25 cellular contexts compared by ENCODE assay signal in genomic region chr5:12586406-12586805, GRCh38.
DNase-seq lines count a peak whose midpoint lies in the region; ATAC-seq, FAIRE-seq and TF ChIP-seq lines count a peak whose summit lies in the region.
"Had no signal": no experiment of that assay in that cellular context is flagged by ENCODE, and none has a peak within 500 bp of the region (broad histone marks: within the 10 kb centered on the region; RNA-seq: fewer than 3 reads in every experiment).

No MANE protein-coding gene starts in this region.

- H3K9ac ChIP-seq in HepG2 (ENCODE audit: insufficient read depth, low read depth, low read length) (no peak overlapping the region), K562 (ENCODE audit: insufficient read depth in 1 of 2, low read depth in 2 of 2, low read length in 2 of 2) (no peak overlapping the region)
- H3K9ac ChIP-seq: BLaER1 had no signal

- ATAC-seq in HepG2, result no peak
- no peak for ATAC-seq in right lobe of liver
- ATAC-seq in K562, result no peak
- ATAC-seq in pancreas, result no peak
- ATAC-seq: GM12878 had no signal

- CTCF ChIA-PET in HepG2 (lab: Yijun Ruan, JAX; ENCODE audit: low intra/inter-chr PET ratio, low total read pairs) (no interaction called here), K562 (lab: Yijun Ruan, JAX; ENCODE audit: low intra/inter-chr PET ratio) (no interaction called here)

- H3K27me3 ChIP-seq in HepG2 (ENCODE audit: control insufficient read depth in 1 of 2, insufficient read depth in 2 of 2, low read length in 2 of 2) (no peaks in the 10 kb centered on the region), right lobe of liver (no peaks in the 10 kb centered on the region), K562 (ENCODE audit: control insufficient read depth in 2 of 2, insufficient read depth in 2 of 2, low read length in 2 of 2) (no peaks in the 10 kb centered on the region), pancreas (no peaks in the 10 kb centered on the region), stomach (no peaks in the 10 kb centered on the region), Peyer's patch (no peaks in the 10 kb centered on the region)
- H3K27me3 ChIP-seq: BE2C, BLaER1 had no signal

- H3K9me3 ChIP-seq in HepG2 (ENCODE audit: low read length) (peaks cover 70% of the 10 kb centered on the region), right lobe of liver (no peaks in the 10 kb centered on the region), K562 (replicated peaks; ENCODE audit: control insufficient read depth, insufficient read depth, low read depth, low read length) (no peaks in the 10 kb centered on the region), pancreas (no peaks in the 10 kb centered on the region), stomach (peaks cover 0 to 13% (median 2%) of the 10 kb centered on the region in 4 donors), Peyer's patch (no peaks in the 10 kb centered on the region)
- H3K9me3 ChIP-seq: BE2C, BLaER1 had no signal

- TF ChIP-seq EP300 in HepG2 (IDR thresholded peaks at IDR 0.05; ENCODE audit: low read depth in 2 of 2, low read length in 2 of 2), result no peak
- TF ChIP-seq EP300 in HepG2 (CRISPR knock-in tag; IDR thresholded peaks at IDR 0.05; ENCODE audit: borderline replicate concordance), result no peak
- TF ChIP-seq EP300 in K562 (IDR thresholded peaks at IDR 0.05; ENCODE audit: low read length), result no peak
- TF ChIP-seq EP300 in stomach (IDR thresholded peaks at IDR 0.05), result no peak

- H4K20me1 ChIP-seq in HepG2 (ENCODE audit: insufficient read depth, low read length) (no peaks in the 10 kb centered on the region), K562 (replicated peaks; ENCODE audit: control insufficient read depth, insufficient read depth, low read length) (no peaks in the 10 kb centered on the region)
- H4K20me1 ChIP-seq: BLaER1 had no signal

- no peak overlapping the region for H3K4me2 ChIP-seq in HepG2 (ENCODE audit: low read depth, low read length)
- no peak overlapping the region for H3K4me2 ChIP-seq in K562 (ENCODE audit: insufficient read depth, low read length)
- H3K4me2 ChIP-seq: BLaER1 had no signal

- BruUV-seq in HepG2 (replicated peaks; lab: Mats Ljungman, UMichigan) (no TSS peak), K562 (replicated peaks; lab: Mats Ljungman, UMichigan) (no TSS peak)

- no peak for TF ChIP-seq CTCF in HepG2 (CRISPR knock-in tag; IDR thresholded peaks at IDR 0.05)
- TF ChIP-seq CTCF in right lobe of liver (IDR thresholded peaks at IDR 0.05), result no peak
- TF ChIP-seq CTCF in K562 (IDR thresholded peaks at IDR 0.05 in 2 of 3, conservative IDR thresholded peaks at IDR 0.05 in 1 of 3; ENCODE audit: insufficient read depth in 2 of 3, low read depth in 1 of 3, low read length in 3 of 3), result no peak
- TF ChIP-seq CTCF in pancreas (IDR thresholded peaks at IDR 0.05), result no peak
- no peak for TF ChIP-seq CTCF in stomach (IDR thresholded peaks at IDR 0.05)
- no peak for TF ChIP-seq CTCF in Peyer's patch (IDR thresholded peaks at IDR 0.05)

- no peak for DNase-seq in HepG2 (ENCODE audit: low spot score)
- no peak for DNase-seq in right lobe of liver
- no peak for DNase-seq in K562 (ENCODE audit: extremely low read depth in 1 of 4, low spot score in 3 of 4)
- no peak for DNase-seq in pancreas
- no peak for DNase-seq in stomach
- DNase-seq in Peyer's patch, result no peak
- DNase-seq: ACHN; BE2C; C1 segment of cervical spinal cord; CD4-positive, alpha-beta memory T cell; CD4-positive, CD25-positive, alpha-beta regulatory T cell; CD8-positive, alpha-beta memory T cell; COR-L47; DMS 273 treated with DMSO at 0.1 percent for 48 hours; DMS153; DMS53; DMS79; DND-41; EL; GDM1 had no signal

- H3K27ac ChIP-seq in HepG2 (ENCODE audit: extremely low read length, insufficient read depth, low read length), result no peak overlapping the region
- no peak overlapping the region for H3K27ac ChIP-seq in right lobe of liver
- H3K27ac ChIP-seq in K562 (ENCODE audit: extremely low read depth, low read depth, low read length), result no peak overlapping the region
- no peak overlapping the region for H3K27ac ChIP-seq in pancreas
- no peak overlapping the region for H3K27ac ChIP-seq in stomach
- no peak overlapping the region for H3K27ac ChIP-seq in Peyer's patch
- H3K27ac ChIP-seq: 22Rv1, BLaER1 had no signal

- no peak for TF ChIP-seq POLR2A in HepG2 (IDR thresholded peaks at IDR 0.05; ENCODE audit: insufficient read depth in 1 of 2, low read depth in 2 of 2, low read length in 2 of 2)
- TF ChIP-seq POLR2A in right lobe of liver (IDR thresholded peaks at IDR 0.05), result no peak
- no peak for TF ChIP-seq POLR2A in K562 (conservative IDR thresholded peaks at IDR 0.05)
- no peak for TF ChIP-seq POLR2A in stomach (IDR thresholded peaks at IDR 0.05)
- TF ChIP-seq POLR2A in Peyer's patch (IDR thresholded peaks at IDR 0.05), result no peak

- H3K79me2 ChIP-seq in HepG2 (ENCODE audit: insufficient read depth, low read length), result no peaks in the 10 kb centered on the region
- H3K79me2 ChIP-seq in K562 (ENCODE audit: control insufficient read depth, insufficient read depth, low read length), result peaks cover 40% of the 10 kb centered on the region

- H3K9me1 ChIP-seq in K562 (ENCODE audit: control insufficient read depth, insufficient read depth, low read length), result no peaks in the 10 kb centered on the region

- intact Hi-C loops in HepG2 (cut with micrococcal nuclease; ENCODE audit: unreplicated experiment) (no loop called here), right lobe of liver (cut with DNase I) (no loop called here), K562 (cut with micrococcal nuclease) (no loop called here), pancreas (cut with DNase I) (no loop called here), stomach (cut with DNase I; ENCODE audit: low total_unique reads) (no loop called here)

- no peak overlapping the region for H3K4me3 ChIP-seq in HepG2 (replicated peaks in 1 of 3; ENCODE audit: insufficient read depth in 1 of 3, low read depth in 2 of 3, low read length in 3 of 3)
- no peak overlapping the region for H3K4me3 ChIP-seq in right lobe of liver
- H3K4me3 ChIP-seq in K562, result no peak overlapping the region
- no peak overlapping the region for H3K4me3 ChIP-seq in pancreas
- no peak overlapping the region for H3K4me3 ChIP-seq in stomach
- H3K4me3 ChIP-seq in Peyer's patch, result no peak overlapping the region
- H3K4me3 ChIP-seq: BLaER1, GM12878 had no signal

- POLR2A ChIA-PET in HepG2 (lab: Yijun Ruan, JAX), result no interaction called here
- POLR2A ChIA-PET in K562 (lab: Yijun Ruan, JAX), result no interaction called here

- H2AFZ ChIP-seq in HepG2 (ENCODE audit: low read length) (no peak overlapping the region), K562 (ENCODE audit: low read depth, low read length) (no peak overlapping the region)

- H3K36me3 ChIP-seq in HepG2 (replicated peaks in 1 of 2; ENCODE audit: control insufficient read depth in 1 of 2, insufficient read depth in 2 of 2, low read length in 2 of 2) (no peaks in the 10 kb centered on the region), right lobe of liver (no peaks in the 10 kb centered on the region), K562 (ENCODE audit: control insufficient read depth, insufficient read depth, low read length) (peaks cover 23% of the 10 kb centered on the region; the same call in 1 of the 3 replicates), pancreas (no peaks in the 10 kb centered on the region), stomach (no peaks in the 10 kb centered on the region), Peyer's patch (no peaks in the 10 kb centered on the region)
- H3K36me3 ChIP-seq: BE2C, BLaER1 had no signal

- TF ChIP-seq RAD21 in HepG2 (CRISPR knock-in tag; IDR thresholded peaks at IDR 0.05) (no peak), K562 (CRISPR knock-in tag; conservative IDR thresholded peaks at IDR 0.05 in 1 of 2, IDR thresholded peaks at IDR 0.05 in 1 of 2) (no peak)

- FAIRE-seq in HepG2 (lab: Jason Lieb, UNC), result no peak
- FAIRE-seq in K562 (lab: Jason Lieb, UNC), result no peak
- FAIRE-seq in pancreas (lab: Jason Lieb, UNC), result peak; percentile 39
- FAIRE-seq: GM12878, GM12892, GM18507 had no signal

- in situ Hi-C loops in HepG2 (cut with HindIII; ENCODE audit: extremely low pct_ligation_motif_present, low pct_unique_long_range_greater_than_20kb), result no loop called here
- in situ Hi-C loops in K562 (cut with MboI), result no loop called here

- H3K4me1 ChIP-seq in HepG2 (ENCODE audit: insufficient read depth, low read length), result no peaks in the 10 kb centered on the region
- no peaks in the 10 kb centered on the region for H3K4me1 ChIP-seq in right lobe of liver
- no peaks in the 10 kb centered on the region for H3K4me1 ChIP-seq in K562 (replicated peaks in 1 of 2; ENCODE audit: control insufficient read depth in 2 of 2, insufficient read depth in 2 of 2, low read length in 2 of 2)
- H3K4me1 ChIP-seq in pancreas, result no peaks in the 10 kb centered on the region
- no peaks in the 10 kb centered on the region for H3K4me1 ChIP-seq in stomach
- H3K4me1 ChIP-seq in Peyer's patch, result no peaks in the 10 kb centered on the region
- H3K4me1 ChIP-seq: BE2C, BLaER1 had no signal

TF ChIP-seq in HepG2, 621 proteins besides CTCF, POLR2A, EP300 and RAD21:
- 0 out of 2 replicates have a peak, but pooled peaks have one; percentile 5 for TF ChIP-seq MAFF (IDR thresholded peaks at IDR 0.05; ENCODE audit: low read depth, low read length)
- TF ChIP-seq MBNL3 (CRISPR knock-in tag; conservative IDR thresholded peaks at IDR 0.05), result no peak
- TF ChIP-seq MAFK (conservative IDR thresholded peaks at IDR 0.05 in 1 of 2, IDR thresholded peaks at IDR 0.05 in 1 of 2; ENCODE audit: low read length in 2 of 2), result peak; percentile 5 to 50; a peak in 2 of 4 replicates

TF ChIP-seq in K562, 482 proteins besides CTCF, POLR2A, EP300 and RAD21:
- TF ChIP-seq CHD1 (IDR thresholded peaks at IDR 0.05; ENCODE audit: low read length), result no peak
- TF ChIP-seq C11orf30 (IDR thresholded peaks at IDR 0.05; ENCODE audit: low read depth), result peak; percentile 69
- TF ChIP-seq MAFG (tag; conservative IDR thresholded peaks at IDR 0.05), result peak; percentile 39; the same call in 1 of the 2 replicates
- TF ChIP-seq ZNF316 (IDR thresholded peaks at IDR 0.05), result peak; percentile 82
- TF ChIP-seq MEF2A (IDR thresholded peaks at IDR 0.05; ENCODE audit: control insufficient read depth, low read depth, low read length), result no peak
- peak; percentile 17; the same call in 1 of the 2 replicates for TF ChIP-seq MAFK (IDR thresholded peaks at IDR 0.05; ENCODE audit: low read length)

Comparison
In these comparisons a context has a peak if more than half of its experiments do, and no peak if none do; other contexts are left out.
1. Of the 241 proteins assayed by ChIP-seq in both HepG2 and K562: peak only in HepG2: MAFF; only in K562: MAFG; in both: MAFK; in neither: 238.